Comparison of ENCODE assay signal across 1 cellular context in the genomic region with DNA sequence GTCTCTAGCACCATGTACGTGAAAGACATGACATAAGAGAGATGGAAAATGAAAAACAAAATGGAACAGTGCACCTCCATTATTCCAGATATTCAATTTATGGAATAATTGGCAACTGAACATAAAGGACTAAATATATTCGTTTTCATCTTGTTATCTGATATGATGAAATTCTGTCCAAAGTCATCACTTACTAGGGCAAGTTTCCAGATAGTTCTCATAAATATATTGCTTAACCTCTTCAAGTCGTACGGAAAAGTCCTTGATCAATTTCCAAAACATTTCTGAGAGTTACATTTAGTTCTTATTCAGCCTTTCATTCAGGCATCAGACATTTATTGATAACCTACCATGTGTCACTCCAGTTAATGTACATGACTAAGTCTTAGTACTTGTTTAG.
TF ChIP-seq lines count a peak whose summit lies in the region.

No MANE protein-coding gene starts in this region.

TF ChIP-seq in SK-N-SH, 30 proteins besides CTCF, POLR2A, EP300 and RAD21 (continued from another document):
- TF ChIP-seq REST (IDR thresholded peaks at IDR 0.05; ENCODE audit: low read depth, low read length) = no peak
- no peak for TF ChIP-seq MXI1 (IDR thresholded peaks at IDR 0.05; ENCODE audit: low read depth, low read length)
- TF ChIP-seq RFX5 (IDR thresholded peaks at IDR 0.05; ENCODE audit: low read length) = no peak
- no peak for TF ChIP-seq SIN3A (IDR thresholded peaks at IDR 0.05; ENCODE audit: borderline replicate concordance, low read depth, low read length)
- no peak for TF ChIP-seq CHD2 (IDR thresholded peaks at IDR 0.05; ENCODE audit: low read length, partially characterized antibody)
- TF ChIP-seq ELF1 (IDR thresholded peaks at IDR 0.05) = no peak
- no peak for TF ChIP-seq RXRA (IDR thresholded peaks at IDR 0.05; ENCODE audit: borderline replicate concordance, low read depth)
- no peak for TF ChIP-seq USF2 (IDR thresholded peaks at IDR 0.05; ENCODE audit: borderline replicate concordance, low read depth, low read length)
- no peak for TF ChIP-seq RCOR1 (IDR thresholded peaks at IDR 0.05; ENCODE audit: low read length)
- TF ChIP-seq FOXJ3 (CRISPR knock-in tag; IDR thresholded peaks at IDR 0.05) = no peak
- no peak for TF ChIP-seq FOXM1 (IDR thresholded peaks at IDR 0.05; ENCODE audit: low read depth)
TF ChIP-seq in SK-N-SH: peak in this region for 0.
